Comparison of ENCODE assay signal across 8 cellular contexts in genomic region chr10:125201108-125201524, GRCh38. TPM values are rescaled to one million over a fixed set of nuclear protein-coding genes. Genes with fewer than 3 reads are reported as not detected.
DNase-seq lines count a peak whose midpoint lies in the region; ATAC-seq and TF ChIP-seq lines count a peak whose summit lies in the region.

No MANE protein-coding gene starts in this region.

- DNase-seq in activated CD8-positive, alpha-beta memory T cell treated with anti-CD3 and anti-CD28 coated beads, Interleukin-2, amount 10 ng/mL, durations not matched to agents 7 days and 5 days: no peak
- DNase-seq in activated CD8-positive, alpha-beta memory T cell treated with anti-CD3 and anti-CD28 coated beads, Interleukin-2, amount 50 U/mL, for 4 hours: no peak
- DNase-seq in RWPE2 (ENCODE audit: low spot score) (no peak), dorsolateral prefrontal cortex (no peak), NOMO-1 (lab: John Stamatoyannopoulos, UW; ENCODE audit: unreplicated experiment in 2 of 2) (no peak), T-helper 9 cell (no peak)

- intact Hi-C loops in dorsolateral prefrontal cortex (cut with DNase I): no loop called here

- no peaks in the 10 kb centered on the region for H3K36me3 Mint-ChIP-seq in activated CD8-positive, alpha-beta memory T cell treated with anti-CD3 and anti-CD28 coated beads, Interleukin-2, amount 10 ng/mL, durations not matched to agents 7 days and 5 days
- no peaks in the 10 kb centered on the region for H3K36me3 Mint-ChIP-seq in stimulated activated memory B cell treated with anti-CD40 and anti-IgM and Interleukin-4, amounts not matched to agents 10 μg/mL and 1 μg/mL and 100 μg/mL, for 72 hours

- ATAC-seq in activated CD8-positive, alpha-beta memory T cell treated with anti-CD3 and anti-CD28 coated beads, Interleukin-2, amount 10 ng/mL, durations not matched to agents 7 days and 5 days: peak; percentile 23
- ATAC-seq in HG02973 (IDR thresholded peaks at IDR 0.05; ENCODE audit: unreplicated experiment) (peak; percentile 96), RWPE2 (ENCODE audit: low read depth) (peak; percentile 94)
- peak; percentile 87 for ATAC-seq in stimulated activated memory B cell treated with anti-CD40 and anti-IgM and Interleukin-4, amounts not matched to agents 10 μg/mL and 1 μg/mL and 100 μg/mL, for 72 hours

- CTCF ChIA-PET in activated CD8-positive, alpha-beta memory T cell treated with anti-CD3 and anti-CD28 coated beads, Interleukin-2, amount 10 ng/mL, durations not matched to agents 7 days and 5 days (lab: Charles Lee): no interaction called here

- H3K4me1 ChIP-seq in RWPE2 (ENCODE audit: insufficient read depth, poor library complexity, severe bottlenecking): peaks cover 14% of the 10 kb centered on the region

- no peaks in the 10 kb centered on the region for H3K27me3 Mint-ChIP-seq in activated CD8-positive, alpha-beta memory T cell treated with anti-CD3 and anti-CD28 coated beads, Interleukin-2, amount 10 ng/mL, durations not matched to agents 7 days and 5 days
- peaks cover 28% of the 10 kb centered on the region for H3K27me3 Mint-ChIP-seq in stimulated activated memory B cell treated with anti-CD40 and anti-IgM and Interleukin-4, amounts not matched to agents 10 μg/mL and 1 μg/mL and 100 μg/mL, for 72 hours

- H3K4me3 Mint-ChIP-seq in activated CD8-positive, alpha-beta memory T cell treated with anti-CD3 and anti-CD28 coated beads, Interleukin-2, amount 10 ng/mL, durations not matched to agents 7 days and 5 days: no peak overlapping the region
- H3K4me3 Mint-ChIP-seq in stimulated activated memory B cell treated with anti-CD40 and anti-IgM and Interleukin-4, amounts not matched to agents 10 μg/mL and 1 μg/mL and 100 μg/mL, for 72 hours: no peak overlapping the region

- H3K9me3 Mint-ChIP-seq in activated CD8-positive, alpha-beta memory T cell treated with anti-CD3 and anti-CD28 coated beads, Interleukin-2, amount 10 ng/mL, durations not matched to agents 7 days and 5 days (ENCODE audit: low read depth): no peaks in the 10 kb centered on the region
- no peaks in the 10 kb centered on the region for H3K9me3 Mint-ChIP-seq in stimulated activated memory B cell treated with anti-CD40 and anti-IgM and Interleukin-4, amounts not matched to agents 10 μg/mL and 1 μg/mL and 100 μg/mL, for 72 hours

- TF ChIP-seq CTCF in RWPE2 (IDR thresholded peaks at IDR 0.05; ENCODE audit: poor library complexity, severe bottlenecking) (no peak), dorsolateral prefrontal cortex (IDR thresholded peaks at IDR 0.05 in 54 of 56, conservative IDR thresholded peaks at IDR 0.05 in 2 of 56; ENCODE audit: low read depth in 1 of 56, partially characterized antibody in 56 of 56) (no peak)

- H3K36me3 ChIP-seq in RWPE2 (ENCODE audit: low read depth): no peaks in the 10 kb centered on the region

- H3K27me3 ChIP-seq in RWPE2 (ENCODE audit: insufficient read depth, poor library complexity, severe bottlenecking) (no peaks in the 10 kb centered on the region), dorsolateral prefrontal cortex (no peaks in the 10 kb centered on the region)

- H3K9me3 ChIP-seq in RWPE2 (ENCODE audit: severe bottlenecking): no peaks in the 10 kb centered on the region

- H3K27ac Mint-ChIP-seq in activated CD8-positive, alpha-beta memory T cell treated with anti-CD3 and anti-CD28 coated beads, Interleukin-2, amount 10 ng/mL, durations not matched to agents 7 days and 5 days: no peak overlapping the region
- H3K27ac Mint-ChIP-seq in stimulated activated memory B cell treated with anti-CD40 and anti-IgM and Interleukin-4, amounts not matched to agents 10 μg/mL and 1 μg/mL and 100 μg/mL, for 72 hours: no peak overlapping the region

- H3K4me1 Mint-ChIP-seq in activated CD8-positive, alpha-beta memory T cell treated with anti-CD3 and anti-CD28 coated beads, Interleukin-2, amount 10 ng/mL, durations not matched to agents 7 days and 5 days: peaks cover 2% of the 10 kb centered on the region
- no peaks in the 10 kb centered on the region for H3K4me1 Mint-ChIP-seq in stimulated activated memory B cell treated with anti-CD40 and anti-IgM and Interleukin-4, amounts not matched to agents 10 μg/mL and 1 μg/mL and 100 μg/mL, for 72 hours

- H3K27ac ChIP-seq in RWPE2 (ENCODE audit: poor library complexity, severe bottlenecking) (no peak overlapping the region), dorsolateral prefrontal cortex (no peak overlapping the region)

- no peak overlapping the region for H3K4me3 ChIP-seq in RWPE2 (ENCODE audit: severe bottlenecking)
- no peak overlapping the region for H3K4me3 ChIP-seq in dorsolateral prefrontal cortex

RNA-seq across cellular contexts. Expression of gene CTBP2, which starts 40.8 kb away (rescaled TPM):
- total RNA-seq in activated CD8-positive, alpha-beta memory T cell treated with anti-CD3 and anti-CD28 coated beads, Interleukin-2, amount 10 ng/mL, durations not matched to agents 7 days and 5 days: under 1 TPM; 0.61 to 0.82 TPM
- total RNA-seq in dorsolateral prefrontal cortex: 10 to 100 TPM; 31.4 to 73.2 (median 44.4) TPM

Comparison
In these comparisons a context has a peak if more than half of its experiments do, and no peak if none do; other contexts are left out.
1. ATAC-seq: peak in every context shown above with its lines; median percentile 96 in HG02973; 94 in RWPE2; 87 in stimulated activated memory B cell treated with anti-CD40 and anti-IgM and Interleukin-4, amounts not matched to agents 10 μg/mL and 1 μg/mL and 100 μg/mL, for 72 hours; 23 in activated CD8-positive, alpha-beta memory T cell treated with anti-CD3 and anti-CD28 coated beads, Interleukin-2, amount 10 ng/mL, durations not matched to agents 7 days and 5 days.
2. RNA of gene CTBP2, which starts 40.8 kb away (total RNA-seq): 31.4 to 73.2 TPM in dorsolateral prefrontal cortex; 0.61 to 0.82 TPM in activated CD8-positive, alpha-beta memory T cell treated with anti-CD3 and anti-CD28 coated beads, Interleukin-2, amount 10 ng/mL, durations not matched to agents 7 days and 5 days; every median in the first group is over 10 times any median in the second.